ENCODE assay signal across 1 cellular context in the genomic region with DNA sequence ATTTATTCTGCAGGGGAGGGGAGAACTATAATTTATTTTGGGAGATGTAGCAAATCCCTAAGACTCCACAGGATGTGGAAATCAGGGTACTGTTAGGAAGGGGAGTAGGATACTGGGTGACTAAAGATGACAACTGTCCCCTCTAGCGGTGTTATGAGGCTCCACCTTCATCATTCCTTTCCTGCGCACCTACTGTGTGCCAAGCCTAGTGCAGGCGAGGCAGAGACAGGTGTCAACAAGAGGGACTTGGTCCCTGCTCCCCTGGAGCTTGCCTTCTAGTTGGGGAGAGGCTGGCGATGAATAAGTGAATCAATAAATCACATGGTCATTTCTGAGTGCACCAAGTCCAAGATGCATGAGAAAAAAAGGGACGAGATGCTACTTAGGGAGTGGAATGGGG.
TF ChIP-seq lines count a peak whose summit lies in the region.

No MANE protein-coding gene starts in this region.

TF ChIP-seq in HCT116, 20 proteins besides CTCF, POLR2A, EP300 and RAD21 (continued from another document):
- TF ChIP-seq EGR1 (IDR thresholded peaks at IDR 0.05; ENCODE audit: low read depth) (no peak), FOSL1 (IDR thresholded peaks at IDR 0.05; ENCODE audit: low read depth) (no peak), YY1 (IDR thresholded peaks at IDR 0.05; ENCODE audit: extremely low read depth, insufficient replicate concordance, low read depth, low read length) (no peak), JUND (IDR thresholded peaks at IDR 0.05) (no peak), SRF (IDR thresholded peaks at IDR 0.05; ENCODE audit: low read depth) (no peak), POLR2AphosphoS5 (IDR thresholded peaks at IDR 0.05; ENCODE audit: low read depth, low read length) (no peak)
- TF ChIP-seq, protein P1, sequence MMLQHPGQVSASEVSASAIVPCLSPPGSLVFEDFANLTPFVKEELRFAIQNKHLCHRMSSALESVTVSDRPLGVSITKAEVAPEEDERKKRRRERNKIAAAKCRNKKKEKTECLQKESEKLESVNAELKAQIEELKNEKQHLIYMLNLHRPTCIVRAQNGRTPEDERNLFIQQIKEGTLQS (IDR thresholded peaks at IDR 0.05), result no peak
- TF ChIP-seq, protein P2, sequence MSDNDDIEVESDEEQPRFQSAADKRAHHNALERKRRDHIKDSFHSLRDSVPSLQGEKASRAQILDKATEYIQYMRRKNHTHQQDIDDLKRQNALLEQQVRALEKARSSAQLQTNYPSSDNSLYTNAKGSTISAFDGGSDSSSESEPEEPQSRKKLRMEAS (IDR thresholded peaks at IDR 0.05), result no peak
TF ChIP-seq in HCT116: peak in this region for 0.
